In the genomic region with DNA sequence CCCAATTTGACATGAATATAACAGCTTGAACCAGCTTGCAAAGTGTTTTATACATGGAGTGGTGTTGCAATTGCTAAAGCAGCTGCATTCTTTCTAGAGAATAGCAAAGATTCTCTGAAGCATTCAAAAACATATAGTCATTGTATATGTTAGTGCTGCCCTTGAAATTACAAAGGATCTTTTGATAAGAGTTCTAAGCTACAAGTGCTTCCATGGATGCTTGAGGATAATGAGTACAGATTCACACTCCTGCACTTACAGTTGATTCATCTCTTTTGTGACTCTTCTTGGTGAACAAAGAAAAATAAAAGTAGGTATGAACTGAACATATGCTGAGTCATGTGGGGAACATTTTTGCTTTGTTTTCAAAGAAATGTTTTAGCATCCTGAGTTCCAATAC, we compare ENCODE assay signal across 18 cellular contexts.
DNase-seq lines count a peak whose midpoint lies in the region; ATAC-seq lines count a peak whose summit lies in the region.
"Had no signal": no experiment of that assay in that cellular context is flagged by ENCODE, and none has a peak within 500 bp of the region (broad histone marks: within the 10 kb centered on the region; RNA-seq: fewer than 3 reads in every experiment).

No MANE protein-coding gene starts in this region.

- no peak overlapping the region for H2AK5ac ChIP-seq in mesenchymal stem cell (ENCODE audit: low read length, severe bottlenecking)

- no peaks in the 10 kb centered on the region for H3K4me1 Mint-ChIP-seq in activated T-cell treated with anti-CD3 and anti-CD28 coated beads, Interleukin-2, amount 50 U/mL, for 72 hours (ENCODE audit: low read depth)
- H3K4me1 Mint-ChIP-seq: activated CD4-positive, alpha-beta T cell treated with anti-CD3 and anti-CD28 coated beads, Interleukin-2, amount 10 ng/mL, durations not matched to agents 7 days and 5 days; nephron had no signal

- H3K9me3 ChIP-seq in mesenchymal stem cell (ENCODE audit: control insufficient read depth, low read length): peaks cover 9% of the 10 kb centered on the region
- H3K9me3 ChIP-seq: adrenal gland had no signal

- no peak overlapping the region for H3K14ac ChIP-seq in mesenchymal stem cell (ENCODE audit: low read length in 2 of 2)

- H3K23ac ChIP-seq in mesenchymal stem cell (ENCODE audit: low read length in 2 of 2): no peak overlapping the region

- H3K4ac ChIP-seq in mesenchymal stem cell (ENCODE audit: low read depth in 1 of 2, low read length in 2 of 2): no peak overlapping the region

- no peak overlapping the region for H3K4me2 ChIP-seq in mesenchymal stem cell (ENCODE audit: low read length, poor library complexity, severe bottlenecking)

- DNase-seq in ELR (ENCODE audit: low read depth): peak; percentile 72
- DNase-seq in NCI-H345 treated with DMSO at 0.1 percent for 48 hours (lab: John Stamatoyannopoulos, UW; ENCODE audit: unreplicated experiment): peak; percentile 28
- DNase-seq in dedifferentiated amniotic fluid mesenchymal stem cell (ENCODE audit: extremely low spot score): peak; percentile 59
- peak; percentile 69 for DNase-seq in mesenchymal stem cell
- DNase-seq in activated T-cell treated with anti-CD3 and anti-CD28 coated beads, Interleukin-2, amount 50 U/mL, for 72 hours: no peak
- DNase-seq in OCI-M2 (lab: John Stamatoyannopoulos, UW; ENCODE audit: unreplicated experiment): no peak
- DNase-seq: activated CD4-positive, alpha-beta T cell treated with anti-CD3 and anti-CD28 coated beads, Interleukin-2, amount 10 ng/mL, durations not matched to agents 7 days and 5 days; activated T-cell treated with anti-CD3 and anti-CD28 coated beads, Interleukin-2, amount 50 U/mL, for 4 hours; adrenal gland; Caco-2; effector CD4-positive, alpha-beta T cell; left ventricle myocardium superior; NCI-H1105; RPMI8226 had no signal

- H4K8ac ChIP-seq in mesenchymal stem cell (ENCODE audit: low read length): no peak overlapping the region

- no peak for ATAC-seq in HG02970 (IDR thresholded peaks at IDR 0.05; ENCODE audit: low FRiP score, unreplicated experiment)
- ATAC-seq in HG03097 (IDR thresholded peaks at IDR 0.05; ENCODE audit: low FRiP score, unreplicated experiment): no peak
- ATAC-seq in activated T-cell treated with anti-CD3 and anti-CD28 coated beads, Interleukin-2, amount 50 U/mL, for 72 hours (replicated peaks in 1 of 2): no peak
- ATAC-seq: activated T-cell treated with anti-CD3 and anti-CD28 coated beads, Interleukin-2, amount 50 U/mL, for 4 hours; left ventricle myocardium superior had no signal

- H2BK12ac ChIP-seq in mesenchymal stem cell (ENCODE audit: low read length in 2 of 2): no peak overlapping the region

- H2BK5ac ChIP-seq in mesenchymal stem cell (ENCODE audit: low read depth, low read length, poor library complexity, severe bottlenecking): no peak overlapping the region

- no peak overlapping the region for H3K9ac ChIP-seq in mesenchymal stem cell (ENCODE audit: low read length)

- peaks cover 5% of the 10 kb centered on the region in 2 donors for H3K9me3 Mint-ChIP-seq in activated T-cell treated with anti-CD3 and anti-CD28 coated beads, Interleukin-2, amount 50 U/mL, for 72 hours
- H3K9me3 Mint-ChIP-seq: activated CD4-positive, alpha-beta T cell treated with anti-CD3 and anti-CD28 coated beads, Interleukin-2, amount 10 ng/mL, durations not matched to agents 7 days and 5 days; T-helper 2 cell treated with Interferon-gamma antibody and Interleukin-4, amounts not matched to agents 5 μg/mL and 100 μg/mL, for 36 hours had no signal

- H3K27ac Mint-ChIP-seq in activated T-cell treated with anti-CD3 and anti-CD28 coated beads, Interleukin-2, amount 50 U/mL, for 72 hours: no peak overlapping the region
- H3K27ac Mint-ChIP-seq: activated CD4-positive, alpha-beta T cell treated with anti-CD3 and anti-CD28 coated beads, Interleukin-2, amount 10 ng/mL, durations not matched to agents 7 days and 5 days; nephron; T-helper 2 cell treated with Interferon-gamma antibody and Interleukin-4, amounts not matched to agents 5 μg/mL and 100 μg/mL, for 36 hours had no signal

- no peak overlapping the region for H4K91ac ChIP-seq in mesenchymal stem cell (ENCODE audit: low read length)

- peaks cover 9% of the 10 kb centered on the region for H3K27me3 Mint-ChIP-seq in activated T-cell treated with anti-CD3 and anti-CD28 coated beads, Interleukin-2, amount 50 U/mL, for 72 hours (ENCODE audit: low read depth)

- peak overlapping the region; percentile 59 for H3K27ac ChIP-seq in mesenchymal stem cell (ENCODE audit: low read length, poor library complexity, severe bottlenecking)
- H3K27ac ChIP-seq: adrenal gland had no signal

- no peaks in the 10 kb centered on the region for H3K27me3 ChIP-seq in mesenchymal stem cell (ENCODE audit: control insufficient read depth in 1 of 2, insufficient read depth in 1 of 2, low read length in 2 of 2)

- H2BK15ac ChIP-seq in mesenchymal stem cell (ENCODE audit: low read depth, poor library complexity, severe bottlenecking): no peak overlapping the region

- H3K36me3 ChIP-seq in mesenchymal stem cell (ENCODE audit: control insufficient read depth in 1 of 2, insufficient read depth in 2 of 2, low read depth in 1 of 2, low read length in 2 of 2): no peaks in the 10 kb centered on the region
- H3K36me3 ChIP-seq: adrenal gland had no signal

- H3K79me1 ChIP-seq in mesenchymal stem cell (replicated peaks; ENCODE audit: low read length, poor library complexity, severe bottlenecking): no peaks in the 10 kb centered on the region

- no peak overlapping the region for H2AFZ ChIP-seq in mesenchymal stem cell (ENCODE audit: low read depth, low read length)

- H3K36me3 Mint-ChIP-seq in activated T-cell treated with anti-CD3 and anti-CD28 coated beads, Interleukin-2, amount 50 U/mL, for 72 hours (ENCODE audit: insufficient read depth in 2 of 2): no peaks in the 10 kb centered on the region

- H3K4me3 ChIP-seq in mesenchymal stem cell (ENCODE audit: insufficient read depth in 1 of 2, low read depth in 1 of 2, low read length in 2 of 2): no peak overlapping the region
- H3K4me3 ChIP-seq: adrenal gland had no signal

- H2BK120ac ChIP-seq in mesenchymal stem cell (ENCODE audit: low read depth, low read length): no peak overlapping the region

- no peak overlapping the region for H3K4me3 Mint-ChIP-seq in activated T-cell treated with anti-CD3 and anti-CD28 coated beads, Interleukin-2, amount 50 U/mL, for 72 hours
- H3K4me3 Mint-ChIP-seq: activated CD4-positive, alpha-beta T cell treated with anti-CD3 and anti-CD28 coated beads, Interleukin-2, amount 10 ng/mL, durations not matched to agents 7 days and 5 days; activated T-cell treated with anti-CD3 and anti-CD28 coated beads, Interleukin-2, amount 50 U/mL, for 4 hours; nephron; T-helper 2 cell treated with Interferon-gamma antibody and Interleukin-4, amounts not matched to agents 5 μg/mL and 100 μg/mL, for 36 hours had no signal

- no peaks in the 10 kb centered on the region for H3K4me1 ChIP-seq in mesenchymal stem cell (ENCODE audit: control insufficient read depth, insufficient read depth, low read depth, low read length)
- H3K4me1 ChIP-seq: adrenal gland, Caco-2 had no signal

- H3K18ac ChIP-seq in mesenchymal stem cell (ENCODE audit: low read depth in 1 of 2, low read length in 2 of 2): no peak overlapping the region

Comparison
In these comparisons a context has a peak if more than half of its experiments do, and no peak if none do; other contexts are left out.
1. DNase-seq: peak in ELR (single experiment), NCI-H345 treated with DMSO at 0.1 percent for 48 hours (single experiment), dedifferentiated amniotic fluid mesenchymal stem cell (single experiment) and mesenchymal stem cell (single experiment); none in activated T-cell treated with anti-CD3 and anti-CD28 coated beads, Interleukin-2, amount 50 U/mL, for 72 hours (0 of 2) and OCI-M2 (single experiment).